Comparison of ENCODE assay signal across 16 cellular contexts in the genomic region with DNA sequence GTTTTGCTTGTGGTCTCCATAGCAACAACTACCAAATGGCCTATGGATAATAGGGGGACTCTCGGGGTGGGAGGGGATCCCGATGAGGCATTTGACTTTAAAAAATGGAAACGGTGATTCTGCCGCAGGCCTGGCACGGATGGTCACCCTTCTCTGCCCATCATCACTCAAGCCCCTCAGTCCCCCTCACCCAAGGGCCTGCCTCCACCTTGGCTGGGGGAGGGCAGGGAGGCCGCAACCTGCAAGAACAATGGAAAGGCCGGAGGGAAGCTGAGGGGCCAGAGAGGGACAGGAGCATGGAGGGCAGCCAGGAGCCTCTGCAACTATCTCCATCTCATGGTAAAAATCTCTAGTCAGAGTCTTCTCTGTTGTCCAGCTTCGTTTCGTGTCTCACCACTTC.
DNase-seq lines count a peak whose midpoint lies in the region; ATAC-seq and TF ChIP-seq lines count a peak whose summit lies in the region.
"Had no signal": no experiment of that assay in that cellular context is flagged by ENCODE, and none has a peak within 500 bp of the region (broad histone marks: within the 10 kb centered on the region; RNA-seq: fewer than 3 reads in every experiment).

No MANE protein-coding gene starts in this region.

- H3K79me2 ChIP-seq in H9 (ENCODE audit: insufficient read depth, low read length) (no peaks in the 10 kb centered on the region), neural progenitor cell (ENCODE audit: low read depth) (no peaks in the 10 kb centered on the region)

- H3K4me1 Mint-ChIP-seq in H9 (peaks cover 17 to 22% of the 10 kb centered on the region in 2 experiments), neural progenitor cell (peaks cover 30% of the 10 kb centered on the region)

- H3K36me3 ChIP-seq in BLaER1 (no peaks in the 10 kb centered on the region), esophagus (ENCODE audit: control insufficient read depth in 2 of 2, insufficient read depth in 2 of 2, low read length in 1 of 2) (no peaks in the 10 kb centered on the region), neural progenitor cell (peaks cover 5% of the 10 kb centered on the region)
- H3K36me3 ChIP-seq: Peyer's patch had no signal

- H3K27me3 ChIP-seq in BLaER1, result no peaks in the 10 kb centered on the region
- no peaks in the 10 kb centered on the region for H3K27me3 ChIP-seq in H9 (ENCODE audit: insufficient read depth, low read length)
- H3K27me3 ChIP-seq in esophagus (ENCODE audit: control insufficient read depth in 1 of 2, insufficient read depth in 2 of 2, low read length in 2 of 2), result no peaks in the 10 kb centered on the region
- no peaks in the 10 kb centered on the region for H3K27me3 ChIP-seq in neural progenitor cell
- H3K27me3 ChIP-seq: Peyer's patch had no signal

- H3K9me3 Mint-ChIP-seq in H9 (peaks cover 14 to 19% of the 10 kb centered on the region in 2 experiments), neural progenitor cell (peaks cover 21% of the 10 kb centered on the region)
- H3K9me3 Mint-ChIP-seq: natural killer cell treated with Interleukin-12 subunit alpha and Interleukin-12 subunit beta and Interleukin-15 and Interleukin-18, amount 100 ng/mL, for 72 hours had no signal

- no peak overlapping the region for H2AK5ac ChIP-seq in H9 (ENCODE audit: insufficient read length, low read length)

- H3K18ac ChIP-seq in H9 (ENCODE audit: insufficient read length, low read depth, low read length), result peak overlapping the region; percentile 40

- no peaks in the 10 kb centered on the region for H3K79me1 ChIP-seq in H9 (ENCODE audit: insufficient read depth, low read depth, low read length, poor library complexity, severe bottlenecking)

- H3F3A ChIP-seq in neural progenitor cell (ENCODE audit: low read depth), result no peaks in the 10 kb centered on the region

- no peak overlapping the region for H4K8ac ChIP-seq in H9 (replicated peaks; ENCODE audit: insufficient read length, low read depth, low read length)

- H2BK120ac ChIP-seq in H9 (ENCODE audit: low read depth, low read length, poor library complexity, severe bottlenecking), result no peak overlapping the region

- no CpG with 5 or more reads among the region's 9 CpGs for WGBS in H9 (ENCODE audit: extremely low coverage, insufficient read length, low lambda C conversion rate)
- 69 to 77% methylated on average over 9 of the region's 9 CpGs for WGBS in esophagus, 2 donors

- no peak overlapping the region for H3T11ph ChIP-seq in H9 (ENCODE audit: low read length)

- H2BK12ac ChIP-seq in H9 (ENCODE audit: insufficient read length, low read depth, low read length), result no peak overlapping the region

- H3K4me3 Mint-ChIP-seq in H9 (no peak overlapping the region), neural progenitor cell (peak overlapping the region; percentile 25)
- H3K4me3 Mint-ChIP-seq: natural killer cell treated with Interleukin-12 subunit alpha and Interleukin-12 subunit beta and Interleukin-15 and Interleukin-18, amount 100 ng/mL, for 72 hours had no signal

- H3K9ac ChIP-seq in BLaER1 (no peak overlapping the region), H9 (ENCODE audit: extremely low read depth, insufficient read length, low read length) (no peak overlapping the region), neural progenitor cell (no peak overlapping the region)

- H3K27me3 Mint-ChIP-seq in H9 (ENCODE audit: low read depth) (peaks cover 57% of the 10 kb centered on the region), neural progenitor cell (ENCODE audit: insufficient read depth, low read depth) (peaks cover 7% of the 10 kb centered on the region)

- H2BK15ac ChIP-seq in H9 (ENCODE audit: low read depth, low read length), result no peak overlapping the region

- TF ChIP-seq CTCF in H9 (conservative IDR thresholded peaks at IDR 0.05) (no peak), neural progenitor cell (IDR thresholded peaks at IDR 0.05) (no peak)

- H3K23me2 ChIP-seq in H9 (ENCODE audit: insufficient read length, low read depth, low read length, poor library complexity, severe bottlenecking), result no peaks in the 10 kb centered on the region

- H3K9me3 ChIP-seq in BLaER1 (peaks cover 10% of the 10 kb centered on the region), H9 (ENCODE audit: control insufficient read depth, low read depth, low read length) (no peaks in the 10 kb centered on the region), esophagus (ENCODE audit: control insufficient read depth in 2 of 2, insufficient read depth in 1 of 2, low read depth in 1 of 2, low read length in 1 of 2) (no peaks in the 10 kb centered on the region), neural progenitor cell (ENCODE audit: low read depth) (peaks cover 3% of the 10 kb centered on the region)
- H3K9me3 ChIP-seq: Peyer's patch had no signal

- DNase-seq in H9 (peak; percentile 16), neural progenitor cell (ENCODE audit: low spot score) (no peak), activated gamma-delta T cell (lab: John Stamatoyannopoulos, UW) (no peak), NOMO-1 treated with DMSO at 0.1 percent for 48 hours (lab: John Stamatoyannopoulos, UW; ENCODE audit: unreplicated experiment) (no peak), iPS-NIHi11 (ENCODE audit: low spot score) (no peak)
- DNase-seq: activated naive CD4-positive, alpha-beta T cell treated with anti-CD3 and anti-CD28 coated beads, Interleukin-2, amount 50 U/mL, for 16 hours; effector CD8-positive, alpha-beta T cell; NCI-H1092; NCI-H2171; NCI-H774; Peyer's patch; SW 1271 had no signal

- no peak overlapping the region for H3K14ac ChIP-seq in H9 (ENCODE audit: insufficient read depth, low read length)

- H3K4me1 ChIP-seq in BLaER1 (peaks cover 59% of the 10 kb centered on the region), H9 (ENCODE audit: insufficient read depth, low read length) (no peaks in the 10 kb centered on the region), esophagus (ENCODE audit: control insufficient read depth in 2 of 2, insufficient read depth in 2 of 2, low read length in 1 of 2) (peaks cover 0 to 4% of the 10 kb centered on the region in 2 donors), neural progenitor cell (peaks cover 6% of the 10 kb centered on the region)
- H3K4me1 ChIP-seq: Peyer's patch had no signal

- H4K20me1 ChIP-seq in BLaER1 (no peaks in the 10 kb centered on the region), H9 (ENCODE audit: control insufficient read depth, insufficient read depth, insufficient read length) (no peaks in the 10 kb centered on the region), neural progenitor cell (ENCODE audit: low read depth) (no peaks in the 10 kb centered on the region)

- H3K27ac Mint-ChIP-seq in H9 (no peak overlapping the region), neural progenitor cell (peak overlapping the region; percentile 85)
- H3K27ac Mint-ChIP-seq: natural killer cell treated with Interleukin-12 subunit alpha and Interleukin-12 subunit beta and Interleukin-15 and Interleukin-18, amount 100 ng/mL, for 72 hours had no signal

- H4K5ac ChIP-seq in H9 (ENCODE audit: insufficient read length, low read depth, low read length), result no peak overlapping the region

- H2BK20ac ChIP-seq in H9 (ENCODE audit: low read depth, low read length, poor library complexity, severe bottlenecking), result no peak overlapping the region

- no peak overlapping the region for H3K27ac ChIP-seq in BLaER1
- H3K27ac ChIP-seq in H9 (ENCODE audit: insufficient read length, low read depth, low read length), result no peak overlapping the region
- H3K27ac ChIP-seq in esophagus (ENCODE audit: low read depth in 2 of 2, low read length in 1 of 2), result peak overlapping the region; percentile 61 to 63
- H3K27ac ChIP-seq in neural progenitor cell, result no peak overlapping the region

- H3K4me3 ChIP-seq in BLaER1, result no peak overlapping the region
- H3K4me3 ChIP-seq in esophagus (ENCODE audit: low read depth in 1 of 2, low read length in 2 of 2), result no peak overlapping the region
- H3K4me3 ChIP-seq in neural progenitor cell, result no peak overlapping the region
- H3K4me3 ChIP-seq: Peyer's patch had no signal

- H3K56ac ChIP-seq in H9 (ENCODE audit: insufficient read length, low read depth, low read length), result no peak overlapping the region

- H4K91ac ChIP-seq in H9 (ENCODE audit: insufficient read length, low read depth, low read length), result no peak overlapping the region

- H3K4ac ChIP-seq in H9 (ENCODE audit: low read depth, low read length), result no peak overlapping the region

- ATAC-seq in HG02759 (IDR thresholded peaks at IDR 0.05; ENCODE audit: unreplicated experiment), result no peak
- ATAC-seq: natural killer cell treated with Interleukin-12 subunit alpha and Interleukin-12 subunit beta and Interleukin-15 and Interleukin-18, amount 100 ng/mL, for 72 hours had no signal

- no peak overlapping the region for H3K23ac ChIP-seq in H9 (ENCODE audit: insufficient read length, low read depth, low read length)

- H2BK5ac ChIP-seq in H9 (ENCODE audit: insufficient read length, low read length), result no peak overlapping the region

- H2AFZ ChIP-seq in H9 (ENCODE audit: low read length) (no peak overlapping the region), neural progenitor cell (replicated peaks) (no peak overlapping the region)

- H3K4me2 ChIP-seq in BLaER1 (peak overlapping the region; percentile 49), H9 (ENCODE audit: insufficient read depth, insufficient read length, low read length) (no peak overlapping the region), neural progenitor cell (no peak overlapping the region)

- H3K36me3 Mint-ChIP-seq in H9 (ENCODE audit: insufficient read depth in 1 of 3, low read depth in 3 of 3) (peaks cover 2 to 8% (median 4%) of the 10 kb centered on the region in 3 experiments; a peak in 5 of 7 replicates), neural progenitor cell (no peaks in the 10 kb centered on the region)
- H3K36me3 Mint-ChIP-seq: natural killer cell treated with Interleukin-12 subunit alpha and Interleukin-12 subunit beta and Interleukin-15 and Interleukin-18, amount 100 ng/mL, for 72 hours had no signal

Comparison
In these comparisons a context has a peak if more than half of its experiments do, and no peak if none do; other contexts are left out.
1. H3K27ac ChIP-seq: peak in esophagus (2 of 2); none in BLaER1 (single experiment), H9 (single experiment) and neural progenitor cell (single experiment).